Comparison of ENCODE assay signal across 1 cellular context in genomic region chr5:77944757-77945340, GRCh38.
TF ChIP-seq lines count a peak whose summit lies in the region.

No MANE protein-coding gene starts in this region.

TF ChIP-seq in HEK293, 187 proteins besides CTCF, POLR2A, EP300 and RAD21 (continued from another document):
- TF ChIP-seq ZNF518A (tag by site-specific recombination; conservative IDR thresholded peaks at IDR 0.05; ENCODE audit: low read depth) (no peak), SALL2 (tag by site-specific recombination; IDR thresholded peaks at IDR 0.05; ENCODE audit: borderline replicate concordance) (no peak), ZNF768 (tag by site-specific recombination; IDR thresholded peaks at IDR 0.05) (no peak), ZNF366 (tag by site-specific recombination; conservative IDR thresholded peaks at IDR 0.05) (peak; percentile 88)
